Comparison of ENCODE assay signal across 1 cellular context in the genomic region with DNA sequence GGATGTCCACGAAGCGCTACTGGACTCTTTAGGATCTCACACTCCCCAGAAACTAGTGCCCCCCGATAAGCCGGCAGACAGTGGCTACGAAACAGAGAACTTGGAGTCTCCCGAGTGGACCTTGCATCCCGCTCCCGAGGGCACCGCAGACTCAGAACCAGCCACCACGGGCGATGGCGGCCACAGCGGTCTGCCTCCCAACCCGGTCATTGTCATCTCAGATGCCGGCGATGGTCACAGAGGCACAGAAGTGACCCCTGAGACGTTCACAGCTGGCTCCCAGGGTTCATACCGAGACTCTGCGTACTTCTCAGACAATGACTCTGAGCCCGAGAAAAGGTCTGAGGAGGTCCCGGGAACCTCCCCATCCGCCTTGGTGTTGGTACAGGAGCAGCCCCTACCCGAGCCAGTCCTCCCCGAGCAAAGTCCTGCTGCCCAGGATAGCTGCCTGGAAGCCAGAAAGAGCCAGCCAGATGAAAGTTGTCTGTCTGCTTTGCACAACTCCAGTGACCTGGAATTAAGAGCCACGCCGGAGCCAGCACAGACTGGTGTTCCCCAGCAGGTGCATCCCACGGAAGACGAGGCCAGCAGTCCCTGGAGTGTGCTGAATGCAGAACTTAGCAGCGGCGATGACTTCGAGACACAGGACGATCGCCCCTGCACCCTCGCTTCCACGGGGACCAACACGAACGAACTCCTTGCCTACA.
TF ChIP-seq lines count a peak whose summit lies in the region.

No MANE protein-coding gene starts in this region.

TF ChIP-seq in HepG2, 621 proteins besides CTCF, POLR2A, EP300 and RAD21:
- TF ChIP-seq, protein P1, sequence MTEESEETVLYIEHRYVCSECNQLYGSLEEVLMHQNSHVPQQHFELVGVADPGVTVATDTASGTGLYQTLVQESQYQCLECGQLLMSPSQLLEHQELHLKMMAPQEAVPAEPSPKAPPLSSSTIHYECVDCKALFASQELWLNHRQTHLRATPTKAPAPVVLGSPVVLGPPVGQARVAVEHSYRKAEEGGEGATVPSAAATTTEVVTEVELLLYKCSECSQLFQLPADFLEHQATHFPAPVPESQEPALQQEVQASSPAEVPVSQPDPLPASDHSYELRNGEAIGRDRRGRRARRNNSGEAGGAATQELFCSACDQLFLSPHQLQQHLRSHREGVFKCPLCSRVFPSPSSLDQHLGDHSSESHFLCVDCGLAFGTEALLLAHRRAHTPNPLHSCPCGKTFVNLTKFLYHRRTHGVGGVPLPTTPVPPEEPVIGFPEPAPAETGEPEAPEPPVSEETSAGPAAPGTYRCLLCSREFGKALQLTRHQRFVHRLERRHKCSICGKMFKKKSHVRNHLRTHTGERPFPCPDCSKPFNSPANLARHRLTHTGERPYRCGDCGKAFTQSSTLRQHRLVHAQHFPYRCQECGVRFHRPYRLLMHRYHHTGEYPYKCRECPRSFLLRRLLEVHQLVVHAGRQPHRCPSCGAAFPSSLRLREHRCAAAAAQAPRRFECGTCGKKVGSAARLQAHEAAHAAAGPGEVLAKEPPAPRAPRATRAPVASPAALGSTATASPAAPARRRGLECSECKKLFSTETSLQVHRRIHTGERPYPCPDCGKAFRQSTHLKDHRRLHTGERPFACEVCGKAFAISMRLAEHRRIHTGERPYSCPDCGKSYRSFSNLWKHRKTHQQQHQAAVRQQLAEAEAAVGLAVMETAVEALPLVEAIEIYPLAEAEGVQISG (CRISPR knock-in tag; IDR thresholded peaks at IDR 0.05): no peak
- 0 out of 2 replicates have a peak, but pooled peaks have one; percentile 37 for TF ChIP-seq ZC3H13 (CRISPR knock-in tag; IDR thresholded peaks at IDR 0.05)
- no peak for TF ChIP-seq MAFK (conservative IDR thresholded peaks at IDR 0.05 in 1 of 2, IDR thresholded peaks at IDR 0.05 in 1 of 2; ENCODE audit: low read length in 2 of 2)
- no peak for TF ChIP-seq IKZF5 (CRISPR knock-in tag; IDR thresholded peaks at IDR 0.05)
- no peak for TF ChIP-seq ZNF737 (CRISPR knock-in tag; IDR thresholded peaks at IDR 0.05; ENCODE audit: borderline replicate concordance)
